Comparison of ENCODE assay signal across 19 cellular contexts in genomic region chr6:53737746-53738145, GRCh38.
"Had no signal": no experiment of that assay in that cellular context is flagged by ENCODE, and none has a peak within 500 bp of the region (broad histone marks: within the 10 kb centered on the region; RNA-seq: fewer than 3 reads in every experiment).

No MANE protein-coding gene starts in this region.

- H3K9me3 ChIP-seq: gastroesophageal sphincter, heart right ventricle, left lung, upper lobe of left lung had no signal

- H3K27ac ChIP-seq: coronary artery, gastroesophageal sphincter, heart right ventricle, left lung, upper lobe of left lung had no signal

- H3K36me3 ChIP-seq: gastroesophageal sphincter, heart right ventricle, left lung, upper lobe of left lung had no signal

- FAIRE-seq: islet of Langerhans had no signal

- H3K4me3 ChIP-seq: coronary artery, gastroesophageal sphincter, heart right ventricle, left lung, upper lobe of left lung had no signal

- H3K27me3 ChIP-seq: gastroesophageal sphincter, heart right ventricle, left lung, upper lobe of left lung had no signal

- ATAC-seq: activated CD4-positive, alpha-beta T cell treated with anti-CD3 and anti-CD28 coated beads for 36 hours; activated T-cell treated with anti-CD3 and anti-CD28 coated beads, Interleukin-2, amount 50 U/mL, for 4 hours; gastroesophageal sphincter; heart right ventricle; left lung; natural killer cell treated with Interleukin-12 subunit alpha and Interleukin-12 subunit beta and Interleukin-15 and Interleukin-18, amount 100 ng/mL, for 72 hours; T-helper 17 cell had no signal

- DNase-seq: activated CD4-positive, alpha-beta memory T cell treated with anti-CD3 and anti-CD28 coated beads for 36 hours; activated CD4-positive, alpha-beta T cell treated with anti-CD3 and anti-CD28 coated beads for 36 hours; activated effector memory CD4-positive, alpha-beta T cell treated with Interleukin-2 at 50 U/mL for 16 hours; activated naive CD4-positive, alpha-beta T cell treated with anti-CD3 and anti-CD28 coated beads, Interleukin-2, amount 50 U/mL, for 16 hours; activated T-cell treated with anti-CD3 and anti-CD28 coated beads, Interleukin-2, amount 50 U/mL, for 4 hours; caudate nucleus; heart right ventricle; left lung; posterior cingulate gyrus; retina; stimulated activated CD4-positive, alpha-beta T cell treated with anti-CD3 and anti-CD28 coated beads, Interleukin-15, amount 100 ng/mL, for 24 hours; stimulated activated CD4-positive, alpha-beta T cell treated with anti-CD3 and anti-CD28 coated beads, Interleukin-4, amount 100 ng/mL, for 1 hour; stimulated activated naive CD4-positive, alpha-beta T cell; T-helper 17 cell; upper lobe of left lung had no signal

- H3K4me1 ChIP-seq: gastroesophageal sphincter, left lung had no signal
